ENCODE assay signal across 1 cellular context in genomic region chr20:2463616-2464365, GRCh38.
TF ChIP-seq lines count a peak whose summit lies in the region.

No MANE protein-coding gene starts in this region.

TF ChIP-seq in K562, 482 proteins besides CTCF, POLR2A, EP300 and RAD21 (continued from another document):
- TF ChIP-seq RBFOX2 (IDR thresholded peaks at IDR 0.05; ENCODE audit: low read depth, low read length) (0 out of 2 replicates have a peak, but pooled peaks have one; percentile 32), VEZF1 (CRISPR knock-in tag; IDR thresholded peaks at IDR 0.05) (no peak), TBL1XR1 (IDR thresholded peaks at IDR 0.05; ENCODE audit: low read length in 2 of 2) (no peak), NFIC (IDR thresholded peaks at IDR 0.05) (no peak)
